Comparison of ENCODE assay signal across 15 cellular contexts in genomic region chr4:5143940-5144339, GRCh38.
DNase-seq lines count a peak whose midpoint lies in the region; ATAC-seq and TF ChIP-seq lines count a peak whose summit lies in the region.
"Had no signal": no experiment of that assay in that cellular context is flagged by ENCODE, and none has a peak within 500 bp of the region (broad histone marks: within the 10 kb centered on the region; RNA-seq: fewer than 3 reads in every experiment).

No MANE protein-coding gene starts in this region.

- no peaks in the 10 kb centered on the region for H3K9me3 Mint-ChIP-seq in stimulated activated naive B cell treated with anti-CD40 and anti-IgM and Interleukin-4, amounts not matched to agents 10 μg/mL and 1 μg/mL and 100 μg/mL, for 72 hours
- H3K9me3 Mint-ChIP-seq: IgD-negative memory B cell had no signal

- no peaks in the 10 kb centered on the region for H3K36me3 ChIP-seq in left ventricle myocardium inferior
- no peaks in the 10 kb centered on the region for H3K36me3 ChIP-seq in psoas muscle (ENCODE audit: insufficient read depth in 1 of 2, low read depth in 1 of 2)
- H3K36me3 ChIP-seq: SJCRH30 had no signal

- H3K27me3 ChIP-seq in left ventricle myocardium inferior (ENCODE audit: low read depth) (peaks cover 20% of the 10 kb centered on the region), psoas muscle (ENCODE audit: insufficient read depth in 3 of 3, low read length in 2 of 3) (no peaks in the 10 kb centered on the region)

- ATAC-seq in left ventricle myocardium superior: peak; percentile 84
- ATAC-seq in psoas muscle: peak in 1 of 4 donors; percentile 77
- no peak for ATAC-seq in stimulated activated naive B cell treated with anti-CD40 and anti-IgM and Interleukin-4, amounts not matched to agents 10 μg/mL and 1 μg/mL and 100 μg/mL, for 72 hours (replicated peaks)

- intact Hi-C loops in left ventricle myocardium superior (cut with micrococcal nuclease) (no loop called here), left ventricle myocardium inferior (cut with micrococcal nuclease) (no loop called here), psoas muscle (cut with DNase I) (no loop called here)

- H3K4me3 ChIP-seq in left ventricle myocardium inferior: no peak overlapping the region
- no peak overlapping the region for H3K4me3 ChIP-seq in fibroblast of the aortic adventitia (ENCODE audit: low read depth, low read length)
- H3K4me3 ChIP-seq in psoas muscle: no peak overlapping the region
- H3K4me3 ChIP-seq: SJCRH30 had no signal

- H3K9me3 ChIP-seq in left ventricle myocardium inferior (replicated peaks) (peaks cover 13% of the 10 kb centered on the region), psoas muscle (no peaks in the 10 kb centered on the region)
- H3K9me3 ChIP-seq: SJCRH30 had no signal

- no peak overlapping the region for H3K27ac Mint-ChIP-seq in stimulated activated naive B cell treated with anti-CD40 and anti-IgM and Interleukin-4, amounts not matched to agents 10 μg/mL and 1 μg/mL and 100 μg/mL, for 72 hours

- no peaks in the 10 kb centered on the region for H3K36me3 Mint-ChIP-seq in stimulated activated naive B cell treated with anti-CD40 and anti-IgM and Interleukin-4, amounts not matched to agents 10 μg/mL and 1 μg/mL and 100 μg/mL, for 72 hours
- H3K36me3 Mint-ChIP-seq: IgD-negative memory B cell had no signal

- TF ChIP-seq CTCF in left ventricle myocardium inferior (IDR thresholded peaks at IDR 0.05; ENCODE audit: borderline replicate concordance) (no peak), fibroblast of the aortic adventitia (IDR thresholded peaks at IDR 0.05; ENCODE audit: insufficient read depth, low read length) (no peak), psoas muscle (IDR thresholded peaks at IDR 0.05) (no peak)

- no peak for DNase-seq in left ventricle myocardium superior
- DNase-seq in left ventricle myocardium inferior: no peak
- DNase-seq in fibroblast of the aortic adventitia (ENCODE audit: low read depth): peak; percentile 13
- DNase-seq in psoas muscle: peak; percentile 38 to 72
- DNase-seq in NCI-H69 (lab: John Stamatoyannopoulos, UW): no peak
- no peak for DNase-seq in NOMO-1 treated with DMSO at 0.1 percent for 48 hours (lab: John Stamatoyannopoulos, UW; ENCODE audit: unreplicated experiment)
- DNase-seq in stimulated activated naive B cell treated with anti-CD40 and anti-IgM and Interleukin-4, amounts not matched to agents 10 μg/mL and 1 μg/mL and 100 μg/mL, for 72 hours: no peak
- DNase-seq: DMS153; NCI-H187; NCI-H446; NK-92 treated with Interleukin-12 subunit alpha and Interleukin-12 subunit beta, amount 100 ng/mL, for 24 hours; RPMI8226; SJCRH30 had no signal

- no peaks in the 10 kb centered on the region for H3K4me1 Mint-ChIP-seq in stimulated activated naive B cell treated with anti-CD40 and anti-IgM and Interleukin-4, amounts not matched to agents 10 μg/mL and 1 μg/mL and 100 μg/mL, for 72 hours
- H3K4me1 Mint-ChIP-seq: IgD-negative memory B cell had no signal

- H3K4me1 ChIP-seq in left ventricle myocardium inferior (no peaks in the 10 kb centered on the region), psoas muscle (no peaks in the 10 kb centered on the region)
- H3K4me1 ChIP-seq: SJCRH30 had no signal

- WGBS in psoas muscle, 3 donors: 66 to 89% (median 74%) methylated on average over 4 of the region's 4 CpGs

- H3K27ac ChIP-seq in left ventricle myocardium inferior (replicated peaks) (no peak overlapping the region), psoas muscle (no peak overlapping the region)
- H3K27ac ChIP-seq: C4-2B, SJCRH30 had no signal

- no peak overlapping the region for H3K4me3 Mint-ChIP-seq in stimulated activated naive B cell treated with anti-CD40 and anti-IgM and Interleukin-4, amounts not matched to agents 10 μg/mL and 1 μg/mL and 100 μg/mL, for 72 hours
- H3K4me3 Mint-ChIP-seq: IgD-negative memory B cell had no signal

- H3K27me3 Mint-ChIP-seq in stimulated activated naive B cell treated with anti-CD40 and anti-IgM and Interleukin-4, amounts not matched to agents 10 μg/mL and 1 μg/mL and 100 μg/mL, for 72 hours: no peaks in the 10 kb centered on the region
- H3K27me3 Mint-ChIP-seq: IgD-negative memory B cell had no signal

Comparison
In these comparisons a context has a peak if more than half of its experiments do, and no peak if none do; other contexts are left out.
1. DNase-seq: peak in fibroblast of the aortic adventitia (single experiment) and psoas muscle (2 of 2); none in left ventricle myocardium superior (single experiment), left ventricle myocardium inferior (single experiment), NCI-H69 (single experiment), NOMO-1 treated with DMSO at 0.1 percent for 48 hours (single experiment) and stimulated activated naive B cell treated with anti-CD40 and anti-IgM and Interleukin-4, amounts not matched to agents 10 μg/mL and 1 μg/mL and 100 μg/mL, for 72 hours (single experiment).